Comparison of ENCODE assay signal across 1 cellular context in genomic region chr16:87463722-87464690, GRCh38.
TF ChIP-seq lines count a peak whose summit lies in the region.

No MANE protein-coding gene starts in this region.

TF ChIP-seq in HepG2, 621 proteins besides CTCF, POLR2A, EP300 and RAD21 (continued from another document):
- TF ChIP-seq STAT6 (CRISPR knock-in tag; IDR thresholded peaks at IDR 0.05; ENCODE audit: borderline replicate concordance) (no peak), ZNF670 (CRISPR knock-in tag; IDR thresholded peaks at IDR 0.05; ENCODE audit: borderline replicate concordance) (no peak), HHEX (CRISPR knock-in tag; IDR thresholded peaks at IDR 0.05) (no peak), ZNF556 (CRISPR knock-in tag; IDR thresholded peaks at IDR 0.05; ENCODE audit: borderline replicate concordance) (no peak), ZBTB10 (CRISPR knock-in tag; IDR thresholded peaks at IDR 0.05; ENCODE audit: borderline replicate concordance) (no peak), ZNF598 (CRISPR knock-in tag; IDR thresholded peaks at IDR 0.05; ENCODE audit: borderline replicate concordance) (no peak), MBD4 (IDR thresholded peaks at IDR 0.05; ENCODE audit: borderline replicate concordance, low read length) (no peak), MLLT10 (CRISPR knock-in tag; IDR thresholded peaks at IDR 0.05) (no peak), ZNF687 (CRISPR knock-in tag; IDR thresholded peaks at IDR 0.05) (0 out of 2 replicates have a peak, but pooled peaks have one; percentile 17), TOE1 (CRISPR knock-in tag; IDR thresholded peaks at IDR 0.05) (no peak), XRCC5 (optimal IDR thresholded peaks at IDR 0.05; ENCODE audit: low read length) (no peak), GFI1 (CRISPR knock-in tag; IDR thresholded peaks at IDR 0.05; ENCODE audit: borderline replicate concordance) (no peak), ETV5 (CRISPR knock-in tag; IDR thresholded peaks at IDR 0.05; ENCODE audit: borderline replicate concordance) (peak; percentile 49; the same call in 1 of the 2 replicates), SIN3A (IDR thresholded peaks at IDR 0.05; ENCODE audit: borderline replicate concordance, low read depth, low read length) (0 out of 2 replicates have a peak, but pooled peaks have one; percentile 63), ZBTB33 (CRISPR knock-in tag; IDR thresholded peaks at IDR 0.05) (peak; percentile 19; the same call in 1 of the 2 replicates), FOXO1 (CRISPR knock-in tag; IDR thresholded peaks at IDR 0.05) (no peak), ZNF543 (CRISPR knock-in tag; IDR thresholded peaks at IDR 0.05) (no peak), ZNF441 (CRISPR knock-in tag; IDR thresholded peaks at IDR 0.05; ENCODE audit: borderline replicate concordance) (peak; percentile 37; the same call in 1 of the 2 replicates), ZMYM4 (CRISPR knock-in tag; IDR thresholded peaks at IDR 0.05) (no peak), ZNF615 (CRISPR knock-in tag; IDR thresholded peaks at IDR 0.05; ENCODE audit: borderline replicate concordance) (no peak), THAP7 (CRISPR knock-in tag; IDR thresholded peaks at IDR 0.05) (no peak), ZFP36 (IDR thresholded peaks at IDR 0.05; ENCODE audit: borderline replicate concordance, low read depth, low read length, partially characterized antibody) (no peak), THYN1 (CRISPR knock-in tag; IDR thresholded peaks at IDR 0.05; ENCODE audit: borderline replicate concordance, low read depth) (no peak), ZIK1 (CRISPR knock-in tag; IDR thresholded peaks at IDR 0.05; ENCODE audit: borderline replicate concordance, low read depth) (no peak), GABPA (IDR thresholded peaks at IDR 0.05; ENCODE audit: low read depth, low read length) (no peak), GABPA (CRISPR knock-in tag; IDR thresholded peaks at IDR 0.05; ENCODE audit: low read depth) (peak; percentile 67; the same call in 1 of the 2 replicates)
- TF ChIP-seq, protein P1, sequence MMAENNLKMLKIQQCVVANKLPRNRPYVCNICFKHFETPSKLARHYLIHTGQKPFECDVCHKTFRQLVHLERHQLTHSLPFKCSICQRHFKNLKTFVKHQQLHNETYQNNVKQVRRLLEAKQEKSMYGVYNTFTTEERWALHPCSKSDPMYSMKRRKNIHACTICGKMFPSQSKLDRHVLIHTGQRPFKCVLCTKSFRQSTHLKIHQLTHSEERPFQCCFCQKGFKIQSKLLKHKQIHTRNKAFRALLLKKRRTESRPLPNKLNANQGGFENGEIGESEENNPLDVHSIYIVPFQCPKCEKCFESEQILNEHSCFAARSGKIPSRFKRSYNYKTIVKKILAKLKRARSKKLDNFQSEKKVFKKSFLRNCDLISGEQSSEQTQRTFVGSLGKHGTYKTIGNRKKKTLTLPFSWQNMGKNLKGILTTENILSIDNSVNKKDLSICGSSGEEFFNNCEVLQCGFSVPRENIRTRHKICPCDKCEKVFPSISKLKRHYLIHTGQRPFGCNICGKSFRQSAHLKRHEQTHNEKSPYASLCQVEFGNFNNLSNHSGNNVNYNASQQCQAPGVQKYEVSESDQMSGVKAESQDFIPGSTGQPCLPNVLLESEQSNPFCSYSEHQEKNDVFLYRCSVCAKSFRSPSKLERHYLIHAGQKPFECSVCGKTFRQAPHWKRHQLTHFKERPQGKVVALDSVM (CRISPR knock-in tag; IDR thresholded peaks at IDR 0.05) = peak; percentile 65; the same call in 1 of the 2 replicates
- TF ChIP-seq, protein P2, sequence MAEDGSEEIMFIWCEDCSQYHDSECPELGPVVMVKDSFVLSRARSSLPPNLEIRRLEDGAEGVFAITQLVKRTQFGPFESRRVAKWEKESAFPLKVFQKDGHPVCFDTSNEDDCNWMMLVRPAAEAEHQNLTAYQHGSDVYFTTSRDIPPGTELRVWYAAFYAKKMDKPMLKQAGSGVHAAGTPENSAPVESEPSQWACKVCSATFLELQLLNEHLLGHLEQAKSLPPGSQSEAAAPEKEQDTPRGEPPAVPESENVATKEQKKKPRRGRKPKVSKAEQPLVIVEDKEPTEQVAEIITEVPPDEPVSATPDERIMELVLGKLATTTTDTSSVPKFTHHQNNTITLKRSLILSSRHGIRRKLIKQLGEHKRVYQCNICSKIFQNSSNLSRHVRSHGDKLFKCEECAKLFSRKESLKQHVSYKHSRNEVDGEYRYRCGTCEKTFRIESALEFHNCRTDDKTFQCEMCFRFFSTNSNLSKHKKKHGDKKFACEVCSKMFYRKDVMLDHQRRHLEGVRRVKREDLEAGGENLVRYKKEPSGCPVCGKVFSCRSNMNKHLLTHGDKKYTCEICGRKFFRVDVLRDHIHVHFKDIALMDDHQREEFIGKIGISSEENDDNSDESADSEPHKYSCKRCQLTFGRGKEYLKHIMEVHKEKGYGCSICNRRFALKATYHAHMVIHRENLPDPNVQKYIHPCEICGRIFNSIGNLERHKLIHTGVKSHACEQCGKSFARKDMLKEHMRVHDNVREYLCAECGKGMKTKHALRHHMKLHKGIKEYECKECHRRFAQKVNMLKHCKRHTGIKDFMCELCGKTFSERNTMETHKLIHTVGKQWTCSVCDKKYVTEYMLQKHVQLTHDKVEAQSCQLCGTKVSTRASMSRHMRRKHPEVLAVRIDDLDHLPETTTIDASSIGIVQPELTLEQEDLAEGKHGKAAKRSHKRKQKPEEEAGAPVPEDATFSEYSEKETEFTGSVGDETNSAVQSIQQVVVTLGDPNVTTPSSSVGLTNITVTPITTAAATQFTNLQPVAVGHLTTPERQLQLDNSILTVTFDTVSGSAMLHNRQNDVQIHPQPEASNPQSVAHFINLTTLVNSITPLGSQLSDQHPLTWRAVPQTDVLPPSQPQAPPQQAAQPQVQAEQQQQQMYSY (CRISPR knock-in tag; IDR thresholded peaks at IDR 0.05) = peak; percentile 85
- TF ChIP-seq, protein P3, sequence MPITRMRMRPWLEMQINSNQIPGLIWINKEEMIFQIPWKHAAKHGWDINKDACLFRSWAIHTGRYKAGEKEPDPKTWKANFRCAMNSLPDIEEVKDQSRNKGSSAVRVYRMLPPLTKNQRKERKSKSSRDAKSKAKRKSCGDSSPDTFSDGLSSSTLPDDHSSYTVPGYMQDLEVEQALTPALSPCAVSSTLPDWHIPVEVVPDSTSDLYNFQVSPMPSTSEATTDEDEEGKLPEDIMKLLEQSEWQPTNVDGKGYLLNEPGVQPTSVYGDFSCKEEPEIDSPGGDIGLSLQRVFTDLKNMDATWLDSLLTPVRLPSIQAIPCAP (CRISPR knock-in tag; IDR thresholded peaks at IDR 0.05; ENCODE audit: low read depth) = no peak
